ENCODE assay signal across 1 cellular context in the genomic region with DNA sequence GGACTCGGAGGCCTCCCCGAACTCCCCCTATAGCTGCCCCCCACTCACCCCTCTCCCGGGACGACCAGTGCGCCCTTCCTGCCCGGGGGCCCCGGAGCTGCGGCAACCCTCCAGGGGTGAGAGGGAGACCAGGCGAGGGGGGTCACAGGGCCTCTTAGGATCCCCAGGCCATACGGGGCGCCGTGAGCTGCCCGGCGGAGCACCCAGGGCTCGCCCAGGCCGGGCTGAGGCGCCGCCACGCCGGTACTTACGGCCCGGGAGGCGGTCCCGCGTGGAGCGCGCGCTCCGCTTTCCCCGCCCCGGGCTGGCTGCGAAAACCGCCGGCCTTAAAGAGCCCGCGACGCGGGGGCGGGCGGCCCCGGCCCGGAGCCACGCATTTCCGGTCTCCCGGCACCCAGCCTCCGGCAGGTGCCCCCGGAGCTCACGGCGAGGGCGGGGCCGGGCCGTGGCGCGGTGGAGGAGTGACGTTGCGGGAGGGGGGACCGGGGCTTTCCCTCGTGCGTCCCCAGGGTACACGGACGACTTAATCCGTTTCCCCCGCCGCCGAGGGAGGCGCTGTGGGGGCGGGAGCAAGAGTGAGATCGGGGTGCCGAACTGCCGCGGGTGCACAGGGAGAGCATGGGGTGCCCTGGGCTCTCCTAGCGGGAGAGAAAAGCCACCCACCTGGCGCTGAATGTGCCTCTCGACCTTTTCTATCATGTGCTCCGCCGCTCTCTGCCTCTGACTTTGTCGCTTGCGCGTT.
TF ChIP-seq lines count a peak whose summit lies in the region.

Gene METTL21A, minus strand, starts transcription at position 381 of the 742 bp plus-strand sequence. CDS start 1,019 bp downstream, outside the sequence.

TF ChIP-seq in HCT116, 20 proteins besides CTCF, POLR2A, EP300 and RAD21 (continued from another document):
- TF ChIP-seq, protein P1, sequence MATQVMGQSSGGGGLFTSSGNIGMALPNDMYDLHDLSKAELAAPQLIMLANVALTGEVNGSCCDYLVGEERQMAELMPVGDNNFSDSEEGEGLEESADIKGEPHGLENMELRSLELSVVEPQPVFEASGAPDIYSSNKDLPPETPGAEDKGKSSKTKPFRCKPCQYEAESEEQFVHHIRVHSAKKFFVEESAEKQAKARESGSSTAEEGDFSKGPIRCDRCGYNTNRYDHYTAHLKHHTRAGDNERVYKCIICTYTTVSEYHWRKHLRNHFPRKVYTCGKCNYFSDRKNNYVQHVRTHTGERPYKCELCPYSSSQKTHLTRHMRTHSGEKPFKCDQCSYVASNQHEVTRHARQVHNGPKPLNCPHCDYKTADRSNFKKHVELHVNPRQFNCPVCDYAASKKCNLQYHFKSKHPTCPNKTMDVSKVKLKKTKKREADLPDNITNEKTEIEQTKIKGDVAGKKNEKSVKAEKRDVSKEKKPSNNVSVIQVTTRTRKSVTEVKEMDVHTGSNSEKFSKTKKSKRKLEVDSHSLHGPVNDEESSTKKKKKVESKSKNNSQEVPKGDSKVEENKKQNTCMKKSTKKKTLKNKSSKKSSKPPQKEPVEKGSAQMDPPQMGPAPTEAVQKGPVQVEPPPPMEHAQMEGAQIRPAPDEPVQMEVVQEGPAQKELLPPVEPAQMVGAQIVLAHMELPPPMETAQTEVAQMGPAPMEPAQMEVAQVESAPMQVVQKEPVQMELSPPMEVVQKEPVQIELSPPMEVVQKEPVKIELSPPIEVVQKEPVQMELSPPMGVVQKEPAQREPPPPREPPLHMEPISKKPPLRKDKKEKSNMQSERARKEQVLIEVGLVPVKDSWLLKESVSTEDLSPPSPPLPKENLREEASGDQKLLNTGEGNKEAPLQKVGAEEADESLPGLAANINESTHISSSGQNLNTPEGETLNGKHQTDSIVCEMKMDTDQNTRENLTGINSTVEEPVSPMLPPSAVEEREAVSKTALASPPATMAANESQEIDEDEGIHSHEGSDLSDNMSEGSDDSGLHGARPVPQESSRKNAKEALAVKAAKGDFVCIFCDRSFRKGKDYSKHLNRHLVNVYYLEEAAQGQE (IDR thresholded peaks at IDR 0.05; ENCODE audit: low read depth): no peak
- peak; percentile 68; the same call in 1 of the 2 replicates for TF ChIP-seq CBX3 (IDR thresholded peaks at IDR 0.05; ENCODE audit: low read depth)
- peak; percentile 90 for TF ChIP-seq ZFX (IDR thresholded peaks at IDR 0.05)
- peak; percentile 81 for TF ChIP-seq POLR2AphosphoS5 (IDR thresholded peaks at IDR 0.05; ENCODE audit: low read depth, low read length)
- 0 out of 2 replicates have a peak, but pooled peaks have one; percentile 10 for TF ChIP-seq FOSL1 (IDR thresholded peaks at IDR 0.05; ENCODE audit: low read depth)
- TF ChIP-seq, protein P2, sequence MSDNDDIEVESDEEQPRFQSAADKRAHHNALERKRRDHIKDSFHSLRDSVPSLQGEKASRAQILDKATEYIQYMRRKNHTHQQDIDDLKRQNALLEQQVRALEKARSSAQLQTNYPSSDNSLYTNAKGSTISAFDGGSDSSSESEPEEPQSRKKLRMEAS (IDR thresholded peaks at IDR 0.05): peak; percentile 91
- peak; percentile 8 for TF ChIP-seq YY1 (IDR thresholded peaks at IDR 0.05; ENCODE audit: extremely low read depth, insufficient replicate concordance, low read depth, low read length)
- no peak for TF ChIP-seq EZH2 (IDR thresholded peaks at IDR 0.05)
- TF ChIP-seq JUND (IDR thresholded peaks at IDR 0.05): no peak; the same call in 1 of the 2 replicates
- no peak for TF ChIP-seq ZNF274 (IDR thresholded peaks at IDR 0.05; ENCODE audit: low read depth, low read length)
- TF ChIP-seq SP1 (IDR thresholded peaks at IDR 0.05; ENCODE audit: low read depth): peak; percentile 74
- peak; percentile 98 for TF ChIP-seq EGR1 (IDR thresholded peaks at IDR 0.05; ENCODE audit: low read depth)
- no peak for TF ChIP-seq EZH2phosphoT487 (IDR thresholded peaks at IDR 0.05; ENCODE audit: borderline replicate concordance)
- TF ChIP-seq SRF (IDR thresholded peaks at IDR 0.05; ENCODE audit: low read depth): no peak
- TF ChIP-seq TCF7L2 (IDR thresholded peaks at IDR 0.05; ENCODE audit: borderline replicate concordance, extremely low read depth, insufficient read depth, insufficient read length): peak; percentile 62
- no peak for TF ChIP-seq ELF1 (IDR thresholded peaks at IDR 0.05; ENCODE audit: borderline replicate concordance, low read depth)
- no peak for TF ChIP-seq CEBPB (IDR thresholded peaks at IDR 0.05; ENCODE audit: low read depth)
- peak; percentile 72 for TF ChIP-seq SIN3A (IDR thresholded peaks at IDR 0.05; ENCODE audit: low read depth)
- TF ChIP-seq ATF3 (IDR thresholded peaks at IDR 0.05): no peak
